23 cellular contexts compared by ENCODE assay signal in genomic region chr12:65319680-65320193, GRCh38. TPM values are rescaled to one million over a fixed set of nuclear protein-coding genes. Genes with fewer than 3 reads are reported as not detected.
DNase-seq lines count a peak whose midpoint lies in the region; ATAC-seq, FAIRE-seq and TF ChIP-seq lines count a peak whose summit lies in the region.
"Had no signal": no experiment of that assay in that cellular context is flagged by ENCODE, and none has a peak within 500 bp of the region (broad histone marks: within the 10 kb centered on the region; RNA-seq: fewer than 3 reads in every experiment).

No MANE protein-coding gene starts in this region.

- intact Hi-C loops in IMR-90 (cut with micrococcal nuclease): loop anchor here (10.0 kb wide), 1 partner anchor 145 kb away; no protein-coding TSS in a partner anchor
- intact Hi-C loops in left lung (cut with DNase I): no loop called here

- no peak overlapping the region for H3K4me2 ChIP-seq in IMR-90 (ENCODE audit: low read depth, low read length)
- H3K4me2 ChIP-seq in astrocyte (ENCODE audit: low read length): no peak overlapping the region
- H3K4me2 ChIP-seq: KMS-11 had no signal

- H3K27me3 ChIP-seq in IMR-90 (ENCODE audit: control insufficient read depth, insufficient read depth, low read length) (no peaks in the 10 kb centered on the region), astrocyte (ENCODE audit: insufficient read depth, low read length) (no peaks in the 10 kb centered on the region), left lung (no peaks in the 10 kb centered on the region)
- H3K27me3 ChIP-seq: Peyer's patch, SJCRH30 had no signal

- WGBS in IMR-90 (ENCODE audit: extremely low coverage in 2 of 2, insufficient read length in 1 of 2), 2 experiments: no CpG with 5 or more reads among the region's 3 CpGs

- no peak overlapping the region for H2AFZ ChIP-seq in IMR-90 (replicated peaks; ENCODE audit: low read length, poor library complexity)
- H2AFZ ChIP-seq in astrocyte (ENCODE audit: low read depth, low read length): no peak overlapping the region

- H3K79me2 ChIP-seq in astrocyte (ENCODE audit: insufficient read depth, low read length): no peaks in the 10 kb centered on the region

- H2BK5ac ChIP-seq in IMR-90 (ENCODE audit: low read depth, low read length, poor library complexity, severe bottlenecking): no peak overlapping the region

- H3K36me3 ChIP-seq in IMR-90 (ENCODE audit: control insufficient read depth, insufficient read depth, low read length): peaks cover 2% of the 10 kb centered on the region; the same call in 1 of the 2 replicates
- no peaks in the 10 kb centered on the region for H3K36me3 ChIP-seq in astrocyte (ENCODE audit: insufficient read depth, low read length)
- no peaks in the 10 kb centered on the region for H3K36me3 ChIP-seq in left lung
- H3K36me3 ChIP-seq: Peyer's patch, SJCRH30 had no signal

- H3K36me3 Mint-ChIP-seq in astrocyte (ENCODE audit: low read depth, unreplicated experiment): peaks cover 5% of the 10 kb centered on the region

- H3K79me1 ChIP-seq in IMR-90 (ENCODE audit: low read depth in 1 of 2, low read length in 2 of 2): peaks cover 23 to 30% of the 10 kb centered on the region in 2 experiments

- no peak overlapping the region for H3K56ac ChIP-seq in IMR-90 (ENCODE audit: extremely low read depth, insufficient read depth, low read length)

- no peak overlapping the region for H3K4me3 Mint-ChIP-seq in astrocyte (ENCODE audit: unreplicated experiment)
- H3K4me3 Mint-ChIP-seq: H9 had no signal

- ATAC-seq in IMR-90 (ENCODE audit: low read depth) (no peak; the same call in 1 of the 2 replicates), left lung (peak; percentile 88), GM19455 (IDR thresholded peaks at IDR 0.05; ENCODE audit: unreplicated experiment) (no peak)

- H4K91ac ChIP-seq in IMR-90 (ENCODE audit: insufficient read depth, low read depth, low read length): no peak overlapping the region

- H4K5ac ChIP-seq in IMR-90 (ENCODE audit: low read depth, low read length): no peak overlapping the region

- H3K14ac ChIP-seq in IMR-90 (replicated peaks; ENCODE audit: low read depth, low read length): no peak overlapping the region

- FAIRE-seq in A204.1 (lab: Jason Lieb, UNC) (peak; percentile 88), astrocyte (lab: Jason Lieb, UNC) (peak; percentile 17)

- no peak overlapping the region for H2BK20ac ChIP-seq in IMR-90 (ENCODE audit: low read depth, low read length)

- no peak overlapping the region for H3K23ac ChIP-seq in IMR-90 (ENCODE audit: low read depth, low read length)

- TF ChIP-seq CTCF in IMR-90 (conservative IDR thresholded peaks at IDR 0.05; ENCODE audit: low read depth, low read length) (no peak), astrocyte (IDR thresholded peaks at IDR 0.05; ENCODE audit: insufficient read depth, low read depth, low read length) (no peak), left lung (IDR thresholded peaks at IDR 0.05) (no peak)

- H3K9me3 ChIP-seq in IMR-90 (ENCODE audit: control insufficient read depth, insufficient read depth, low read length): no peaks in the 10 kb centered on the region
- no peaks in the 10 kb centered on the region for H3K9me3 ChIP-seq in astrocyte (ENCODE audit: insufficient read depth, low read depth, low read length)
- H3K9me3 ChIP-seq in left lung: no peaks in the 10 kb centered on the region
- H3K9me3 ChIP-seq: Peyer's patch, SJCRH30 had no signal

- no peak overlapping the region for H2AK5ac ChIP-seq in IMR-90 (ENCODE audit: low read depth, low read length)

- H3K4me1 Mint-ChIP-seq in astrocyte (ENCODE audit: low read depth, unreplicated experiment): no peaks in the 10 kb centered on the region

- no peak overlapping the region for H3K18ac ChIP-seq in IMR-90 (ENCODE audit: low read depth, low read length)

- no peak overlapping the region for H2BK120ac ChIP-seq in IMR-90 (ENCODE audit: low read depth, low read length)

- no peaks in the 10 kb centered on the region for H3K9me3 Mint-ChIP-seq in astrocyte (ENCODE audit: unreplicated experiment)
- H3K9me3 Mint-ChIP-seq: H9 had no signal

- POLR2A ChIA-PET in IMR-90 (lab: Charles Lee; ENCODE audit: unreplicated experiment): no interaction called here

- no peak for TF ChIP-seq RAD21 in IMR-90 (IDR thresholded peaks at IDR 0.05; ENCODE audit: low read length)

- H3K4ac ChIP-seq in IMR-90 (ENCODE audit: low read depth, low read length): no peak overlapping the region

- H3K27me3 Mint-ChIP-seq in astrocyte (ENCODE audit: low read depth, unreplicated experiment): no peaks in the 10 kb centered on the region

- no peaks in the 10 kb centered on the region for H3K9me1 ChIP-seq in IMR-90 (ENCODE audit: insufficient read depth, low read length)

- no peak overlapping the region for H3K27ac ChIP-seq in IMR-90 (ENCODE audit: insufficient read depth, low read length)
- no peak overlapping the region for H3K27ac ChIP-seq in astrocyte (ENCODE audit: low read depth, low read length)
- H3K27ac ChIP-seq in left lung: no peak overlapping the region
- H3K27ac ChIP-seq: KMS-11, Peyer's patch, SJCRH30 had no signal

- no peak overlapping the region for H4K8ac ChIP-seq in IMR-90 (ENCODE audit: low read depth in 2 of 2, low read length in 2 of 2)

- no peak overlapping the region for H3K4me3 ChIP-seq in IMR-90 (ENCODE audit: insufficient read depth, low read depth, low read length)
- no peak overlapping the region for H3K4me3 ChIP-seq in astrocyte (ENCODE audit: insufficient read depth, low read depth, low read length)
- H3K4me3 ChIP-seq in left lung: no peak overlapping the region
- H3K4me3 ChIP-seq: Peyer's patch, SJCRH30 had no signal

- in situ Hi-C loops in IMR-90 (cut with MboI; ENCODE audit: low sequenced_read_pairs): loop anchor here (10.0 to 25.0 kb wide), 2 partner anchors 368 to 505 kb away; partner anchors contain the start of gene HMGA2

- CTCF ChIA-PET in IMR-90 (lab: Yijun Ruan, JAX): no interaction called here

- peaks cover 4% of the 10 kb centered on the region for H3K4me1 ChIP-seq in IMR-90 (ENCODE audit: control insufficient read depth, insufficient read depth, low read length)
- H3K4me1 ChIP-seq in astrocyte (ENCODE audit: insufficient read depth, low read length): no peaks in the 10 kb centered on the region
- no peaks in the 10 kb centered on the region for H3K4me1 ChIP-seq in left lung
- H3K4me1 ChIP-seq: Peyer's patch had no signal

- TF ChIP-seq POLR2A in IMR-90 (IDR thresholded peaks at IDR 0.05; ENCODE audit: low read depth, low read length): no peak

- no peak overlapping the region for H3K27ac Mint-ChIP-seq in astrocyte (ENCODE audit: unreplicated experiment)
- H3K27ac Mint-ChIP-seq: H9 had no signal

- H2BK15ac ChIP-seq in IMR-90 (ENCODE audit: low read depth, low read length): no peak overlapping the region

- no TSS peak for BruUV-seq in IMR-90 (replicated peaks; lab: Mats Ljungman, UMichigan)

- dilution Hi-C loops in IMR-90 (cut with HindIII; ENCODE audit: low sequenced_read_pairs, unreplicated experiment): no loop called here

- peak; percentile 15 for DNase-seq in IMR-90
- DNase-seq in astrocyte (ENCODE audit: low read depth): no peak
- DNase-seq in left lung: no peak
- DNase-seq in germinal center (ENCODE audit: low spot score): no peak
- no peak for DNase-seq in ecto neural progenitor cell (ENCODE audit: low spot score)
- DNase-seq in mucosa of gallbladder (ENCODE audit: low spot score): no peak
- DNase-seq: 8988T, EL, GF-D8, H9, MV-4-11, NCI-H1105 treated with DMSO at 0.1 percent for 48 hours, NCI-H1694, NCI-H2081, NCI-H2171, NCI-H345, NCI-H524, NCI-H82, Peyer's patch, SJCRH30 had no signal

- no peak overlapping the region for H2AK9ac ChIP-seq in IMR-90 (replicated peaks; ENCODE audit: low read depth, low read length, poor library complexity)

- H3K9ac ChIP-seq in IMR-90 (ENCODE audit: low read depth, low read length) (no peak overlapping the region), astrocyte (ENCODE audit: low read length) (no peak overlapping the region)
- H3K9ac ChIP-seq: KMS-11 had no signal

- no peaks in the 10 kb centered on the region for H4K20me1 ChIP-seq in IMR-90 (ENCODE audit: insufficient read depth, low read length)
- H4K20me1 ChIP-seq in astrocyte (ENCODE audit: insufficient read depth, low read length): no peaks in the 10 kb centered on the region

TF ChIP-seq in IMR-90, 13 proteins besides CTCF, POLR2A, EP300 and RAD21:
- TF ChIP-seq SMC3 (IDR thresholded peaks at IDR 0.05; ENCODE audit: low read depth, low read length) (no peak), BHLHE40 (IDR thresholded peaks at IDR 0.05; ENCODE audit: low read depth, low read length) (no peak), RCOR1 (IDR thresholded peaks at IDR 0.05; ENCODE audit: insufficient replicate concordance, low read length) (no peak), RFX5 (IDR thresholded peaks at IDR 0.05; ENCODE audit: low read depth, low read length) (no peak), MAFK (IDR thresholded peaks at IDR 0.05; ENCODE audit: low read depth, low read length) (peak; percentile 33)

RNA-seq across cellular contexts. Expression of gene MSRB3, which starts 41.3 kb away (rescaled TPM):
- total RNA-seq in IMR-90 (2012; rRNA removed) (31.7 and 40.8 TPM in 2 replicates), astrocyte (73.0 and 79.0 TPM in 2 replicates), left lung (10 to 100 TPM; 48.4 to 50.5 TPM), mucosa of gallbladder (95.3 TPM)
- polyA plus RNA-seq in IMR-90 (2012; rRNA removed): 28.6 and 35.7 TPM in 2 replicates
- polyA plus RNA-seq in IMR-90 (2012; cell fraction: cytosol; rRNA removed): 11.2 and 15.2 TPM in 2 replicates
- polyA plus RNA-seq in IMR-90 (2012; cell fraction: nucleus; rRNA removed; ENCODE audit: low replicate concordance): 8.9 and 36.8 TPM in 2 replicates
